In genomic region chr19:45691516-45692186, GRCh38 we compare ENCODE assay signal across 8 cellular contexts. TPM values are rescaled to one million over a fixed set of nuclear protein-coding genes. Genes with fewer than 3 reads are reported as not detected.
DNase-seq lines count a peak whose midpoint lies in the region; ATAC-seq, FAIRE-seq and TF ChIP-seq lines count a peak whose summit lies in the region.

SNRPD2 (minus strand) TSS chr19:45691953; CDS start chr19:45691888, 65 bp downstream.

- TF ChIP-seq EP300 in upper lobe of left lung (IDR thresholded peaks at IDR 0.05) = no peak

- 0 to 1% methylated on average over 32 to 36 of the region's 36 CpGs for WGBS in upper lobe of left lung, 2 donors

- intact Hi-C loops in left cardiac atrium (cut with DNase I) (no loop called here), posterior vena cava (cut with DNase I) (no loop called here)

- peak within 1 kb of the TSS; percentile 89 to 95 (median 92) for H3K27ac ChIP-seq in upper lobe of left lung

- H3K36me3 ChIP-seq in upper lobe of left lung = peaks cover 16 to 39% (median 28%) of the 10 kb centered on the region in 4 donors

- no peak for FAIRE-seq in GM12891 (lab: Jason Lieb, UNC)

- TF ChIP-seq POLR2A in GM12891 (IDR thresholded peaks at IDR 0.05; ENCODE audit: low read depth, low read length) (peak; percentile 98), upper lobe of left lung (IDR thresholded peaks at IDR 0.05) (peak in 3 of 4 donors; percentile 49 to 89 (median 81))

- no peaks in the 10 kb centered on the region for H3K27me3 ChIP-seq in upper lobe of left lung

- H3K4me1 ChIP-seq in upper lobe of left lung = peaks cover 13 to 19% (median 17%) of the 10 kb centered on the region in 4 donors

- peak in 1 of 6 experiments; percentile 19 for TF ChIP-seq CTCF in upper lobe of left lung (IDR thresholded peaks at IDR 0.05)

- H3K9me3 ChIP-seq in upper lobe of left lung = no peaks in the 10 kb centered on the region

- peak within 1 kb of the TSS; percentile 72 to 94 (median 90) for H3K4me3 ChIP-seq in upper lobe of left lung

- ATAC-seq in HG02642 (IDR thresholded peaks at IDR 0.05; ENCODE audit: poor library complexity, unreplicated experiment) (peak; percentile 56), left cardiac atrium (peak; percentile 84 to 88), upper lobe of left lung (ENCODE audit: low FRiP score in 2 of 2) (peak; percentile 92 to 93)

- DNase-seq in GM12891 (ENCODE audit: insufficient read length, low spot score) = peak; percentile 81
- DNase-seq in NCI-H1105 (lab: John Stamatoyannopoulos, UW) = peak; percentile 94
- peak; percentile 62 to 90 for DNase-seq in SW 1271 (lab: John Stamatoyannopoulos, UW)
- peak; percentile 87 for DNase-seq in amniotic stem cell (lab: John Stamatoyannopoulos, UW)
- peak; percentile 94 for DNase-seq in left cardiac atrium
- peak; percentile 98 for DNase-seq in posterior vena cava (ENCODE audit: low spot score)
- peak in 1 of 2 donors; percentile 93 for DNase-seq in upper lobe of left lung

TF ChIP-seq in GM12891, 5 proteins besides CTCF, POLR2A, EP300 and RAD21:
- TF ChIP-seq POLR2AphosphoS5 (IDR thresholded peaks at IDR 0.05; ENCODE audit: low read depth, low read length) (peak; percentile 98), POU2F2 (IDR thresholded peaks at IDR 0.05; ENCODE audit: low read depth, low read length) (0 out of 2 replicates have a peak, but pooled peaks have one; percentile 81), TAF1 (IDR thresholded peaks at IDR 0.05; ENCODE audit: low read depth, low read length) (peak; percentile 94), SPI1 (IDR thresholded peaks at IDR 0.05; ENCODE audit: low read depth, low read length) (peak; percentile 89), PAX5 (IDR thresholded peaks at IDR 0.05; ENCODE audit: insufficient read depth, low read length, severe bottlenecking) (no peak)
TF ChIP-seq in GM12891: peak in this region for 4.

RNA-seq across cellular contexts. Expression of gene SNRPD2, which starts in this region (rescaled TPM):
- polyA plus RNA-seq in GM12891 (2012; ENCODE audit: low read depth, missing spikeins) = 683 TPM
- total RNA-seq in left cardiac atrium (100 to 1,000 TPM; 251 to 270 TPM), posterior vena cava (100 to 1,000 TPM; 244 to 250 TPM), upper lobe of left lung (100 to 1,000 TPM in 5 of 6 donors, 10 to 100 TPM in 1; 58.7 to 261 (median 161) TPM)
